ENCODE assay signal across 9 cellular contexts in the genomic region with DNA sequence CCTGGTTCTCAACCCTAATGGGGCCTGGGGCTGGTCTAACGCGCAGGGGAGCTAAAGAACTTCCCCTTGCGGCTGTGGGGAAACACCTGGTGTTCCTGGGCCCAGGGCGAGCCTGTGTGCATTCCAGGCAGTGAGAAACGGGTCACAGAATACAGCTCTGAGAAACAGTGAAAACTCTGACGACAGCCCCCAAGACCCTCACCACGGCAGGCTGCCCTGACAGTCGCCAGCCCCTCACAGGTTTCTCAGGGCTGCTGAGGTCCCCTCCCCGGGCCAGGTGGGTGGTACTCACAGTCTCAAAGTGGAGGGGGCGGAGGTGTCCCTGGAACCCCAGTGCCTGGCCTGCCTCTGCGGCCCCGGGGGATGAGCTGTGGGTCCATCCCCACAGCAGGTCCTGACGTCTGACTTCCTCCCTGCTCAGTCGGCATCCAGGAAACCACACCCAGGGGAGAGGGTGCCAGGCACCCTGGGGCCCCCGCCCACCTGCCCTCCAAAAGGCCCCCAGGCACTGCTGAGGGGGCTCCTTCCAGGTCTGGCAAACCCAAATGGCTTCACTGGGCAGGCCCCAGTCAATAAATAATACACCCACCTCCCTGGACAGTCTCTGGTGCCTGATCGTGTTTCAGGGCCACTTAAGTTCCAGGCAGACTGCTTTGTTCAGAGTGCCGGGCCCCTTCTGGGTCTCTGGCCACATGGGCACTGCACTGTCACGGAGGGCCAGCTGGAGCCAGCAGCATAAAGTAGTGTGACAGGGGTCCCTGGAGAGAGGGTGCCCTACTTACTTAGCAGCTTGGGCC. TPM values are rescaled to one million over a fixed set of nuclear protein-coding genes. Genes with fewer than 3 reads are reported as not detected.
DNase-seq lines count a peak whose midpoint lies in the region; ATAC-seq and TF ChIP-seq lines count a peak whose summit lies in the region.
"Had no signal": no experiment of that assay in that cellular context is flagged by ENCODE, and none has a peak within 500 bp of the region (broad histone marks: within the 10 kb centered on the region; RNA-seq: fewer than 3 reads in every experiment).

No MANE protein-coding gene starts in this region.

- CTCF ChIA-PET in activated B cell treated with CpG ODN at 0.5 μM for 24 hours (lab: Charles Lee) = interaction anchor here (1.0 to 1.6 kb wide), 4 partner anchors 11 to 76 kb away, joined by 4 to 5 read pairs (median 4); no protein-coding TSS in a partner anchor

- peaks cover 0 to 31% (median 0%) of the 10 kb centered on the region in 11 experiments; a peak in 5 of 22 replicates for H4K20me1 ChIP-seq in BLaER1 treated with 17β-estradiol and CSF1 and Interleukin-3, amounts not matched to agents 10 nM and 100 nM

- H3K36me3 Mint-ChIP-seq in activated B cell treated with CpG ODN at 0.5 μM for 24 hours (ENCODE audit: low read depth) = peaks cover 43% of the 10 kb centered on the region

- no peaks in the 10 kb centered on the region for H3K27me3 ChIP-seq in BLaER1 treated with 17β-estradiol and CSF1 and Interleukin-3, amounts not matched to agents 10 nM and 100 nM

- ATAC-seq in HG02623 (IDR thresholded peaks at IDR 0.05; ENCODE audit: unreplicated experiment) (peak; percentile 21), activated B cell treated with CpG ODN at 0.5 μM for 24 hours (ENCODE audit: low read depth) (peak; percentile 46), GM21515 (IDR thresholded peaks at IDR 0.05; ENCODE audit: unreplicated experiment) (no peak), HG03457 (IDR thresholded peaks at IDR 0.05; ENCODE audit: unreplicated experiment) (no peak)

- H3K27me3 Mint-ChIP-seq in activated B cell treated with CpG ODN at 0.5 μM for 24 hours = no peaks in the 10 kb centered on the region

- peaks cover 88 to 100% (median 99%) of the 10 kb centered on the region in 10 experiments for H3K4me1 ChIP-seq in BLaER1 treated with 17β-estradiol and CSF1 and Interleukin-3, amounts not matched to agents 10 nM and 100 nM

- peak overlapping the region; percentile 96 to 100 (median 99) for H3K27ac ChIP-seq in BLaER1 treated with 17β-estradiol and CSF1 and Interleukin-3, amounts not matched to agents 10 nM and 100 nM
- H3K27ac ChIP-seq: VCaP had no signal

- H3K9ac ChIP-seq in BLaER1 treated with 17β-estradiol and CSF1 and Interleukin-3, amounts not matched to agents 10 nM and 100 nM = peak overlapping the region; percentile 90 to 96 (median 94)

- H3K4me1 Mint-ChIP-seq in activated B cell treated with CpG ODN at 0.5 μM for 24 hours = peaks cover 97% of the 10 kb centered on the region

- peak overlapping the region; percentile 92 to 100 (median 99) for H3K4me2 ChIP-seq in BLaER1 treated with 17β-estradiol and CSF1 and Interleukin-3, amounts not matched to agents 10 nM and 100 nM

- peak overlapping the region; percentile 95 for H3K27ac Mint-ChIP-seq in activated B cell treated with CpG ODN at 0.5 μM for 24 hours

- H3K36me3 ChIP-seq in BLaER1 treated with 17β-estradiol and CSF1 and Interleukin-3, amounts not matched to agents 10 nM and 100 nM = 0 out of 22 replicates have a peak, but pooled peaks cover 0 to under 1% (median 0%) of the 10 kb centered on the region in 11 experiments

- H3K4me3 ChIP-seq in BLaER1 treated with 17β-estradiol and CSF1 and Interleukin-3, amounts not matched to agents 10 nM and 100 nM = peak overlapping the region; percentile 54 to 76 (median 64)

- intact Hi-C loops in activated B cell treated with CpG ODN at 0.5 μM for 24 hours (cut with micrococcal nuclease) = loop anchor here (1.0 kb wide), 4 partner anchors 8 to 73 kb away; no protein-coding TSS in a partner anchor

- H3K4me3 Mint-ChIP-seq in activated B cell treated with CpG ODN at 0.5 μM for 24 hours = peak overlapping the region; percentile 100

- TF ChIP-seq CTCF in activated B cell treated with CpG ODN at 0.5 μM for 24 hours (IDR thresholded peaks at IDR 0.05) = no peak

- no peaks in the 10 kb centered on the region for H3K9me3 Mint-ChIP-seq in activated B cell treated with CpG ODN at 0.5 μM for 24 hours

- H3K9me3 ChIP-seq in BLaER1 treated with 17β-estradiol and CSF1 and Interleukin-3, amounts not matched to agents 10 nM and 100 nM (replicated peaks in 1 of 11) = no peaks in the 10 kb centered on the region

- peak; percentile 68 for DNase-seq in activated B cell treated with CpG ODN at 0.5 μM for 24 hours
- peak; percentile 38 for DNase-seq in effector CD4-positive, alpha-beta T cell
- peak; percentile 53 for DNase-seq in stimulated activated CD4-positive, alpha-beta T cell treated with anti-CD3 and anti-CD28 coated beads, Interleukin-1b, Interleukin-23, amount 100 ng/mL, for 48 hours
- no peak for DNase-seq in NCI-H2196 treated with DMSO at 0.1 percent for 48 hours (lab: John Stamatoyannopoulos, UW; ENCODE audit: unreplicated experiment)

- POLR2A ChIA-PET in activated B cell treated with CpG ODN at 0.5 μM for 24 hours (lab: Charles Lee) = interaction anchor here (0.5 to 18.4 kb wide), 23 partner anchors 6 to 437 kb away, joined by 3 to 465 read pairs (median 6); a partner anchor contains a TSS

RNA-seq across cellular contexts. Expression of a gene that starts 57.7 kb away (rescaled TPM):
- total RNA-seq in activated B cell treated with CpG ODN at 0.5 μM for 24 hours = 260 and 296 TPM in 2 replicates

Comparison
In these comparisons a context has a peak if more than half of its experiments do, and no peak if none do; other contexts are left out.
1. ATAC-seq: peak in HG02623 (single experiment) and activated B cell treated with CpG ODN at 0.5 μM for 24 hours (single experiment); none in GM21515 (single experiment) and HG03457 (single experiment).